ENCODE assay signal across 1 cellular context in genomic region chr7:21427861-21428641, GRCh38.
TF ChIP-seq lines count a peak whose summit lies in the region.

SP4 (plus strand) TSS chr7:21428083; CDS start chr7:21428252, 169 bp downstream.

TF ChIP-seq in H1, 55 proteins besides CTCF, POLR2A, EP300 and RAD21:
- TF ChIP-seq TBP (IDR thresholded peaks at IDR 0.05; ENCODE audit: low read depth, low read length): no peak; the same call in 1 of the 2 replicates
- TF ChIP-seq SIN3A (conservative IDR thresholded peaks at IDR 0.05 in 1 of 2, IDR thresholded peaks at IDR 0.05 in 1 of 2; ENCODE audit: low read depth in 1 of 2, low read length in 2 of 2): peak in 1 of 2 experiments; percentile 63; a peak in 2 of 4 replicates
- peak; percentile 86 for TF ChIP-seq POLR2AphosphoS5 (IDR thresholded peaks at IDR 0.05; ENCODE audit: low read depth, low read length)
- TF ChIP-seq HDAC2 (IDR thresholded peaks at IDR 0.05; ENCODE audit: borderline replicate concordance in 1 of 2, low read depth in 2 of 2, low read length in 2 of 2): peak in 1 of 2 experiments; percentile 86; a peak in 1 of 4 replicates
- TF ChIP-seq YY1 (IDR thresholded peaks at IDR 0.05; ENCODE audit: low read depth, low read length): peak; percentile 89
- peak; percentile 68 for TF ChIP-seq TAF7 (optimal IDR thresholded peaks at IDR 0.05; ENCODE audit: borderline replicate concordance, low read depth, low read length)
- no peak for TF ChIP-seq CTBP2 (IDR thresholded peaks at IDR 0.05; ENCODE audit: borderline replicate concordance, insufficient read depth, insufficient read length, low read length)
- peak; percentile 10; the same call in 1 of the 2 replicates for TF ChIP-seq EGR1 (IDR thresholded peaks at IDR 0.05; ENCODE audit: borderline replicate concordance, low read depth, low read length)
- TF ChIP-seq ASH2L (IDR thresholded peaks at IDR 0.05; ENCODE audit: low read length): peak; percentile 90
- no peak for TF ChIP-seq CHD2 (IDR thresholded peaks at IDR 0.05; ENCODE audit: low read length)
- peak; percentile 88 for TF ChIP-seq TAF1 (IDR thresholded peaks at IDR 0.05; ENCODE audit: low read depth, low read length)
- peak; percentile 41; the same call in 1 of the 2 replicates for TF ChIP-seq MAX (IDR thresholded peaks at IDR 0.05)
- 0 out of 2 replicates have a peak, but pooled peaks have one; percentile 30 for TF ChIP-seq GTF2F1 (IDR thresholded peaks at IDR 0.05; ENCODE audit: borderline replicate concordance, low read depth, low read length)
- peak; percentile 27; the same call in 1 of the 2 replicates for TF ChIP-seq PHF8 (conservative IDR thresholded peaks at IDR 0.05; ENCODE audit: low read depth, low read length)
- 0 out of 2 replicates have a peak, but pooled peaks have one; percentile 42 for TF ChIP-seq FOSL1 (IDR thresholded peaks at IDR 0.05; ENCODE audit: insufficient read depth, low read depth, low read length)
